20 cellular contexts compared by ENCODE assay signal in genomic region chr4:1523033-1523432, GRCh38.
"Had no signal": no experiment of that assay in that cellular context is flagged by ENCODE, and none has a peak within 500 bp of the region (broad histone marks: within the 10 kb centered on the region; RNA-seq: fewer than 3 reads in every experiment).

No MANE protein-coding gene starts in this region.

- H3K27ac ChIP-seq: SJCRH30 had no signal

- DNase-seq: IMR-90, Karpas-422, KG1, MG63, NCI-H1092, NCI-H1436, NCI-H187, NCI-H2029, NCI-H2081 treated with DMSO at 0.1 percent for 48 hours, NCI-H2171, NCI-H226, NCI-H446, NCI-H510A, NCI-H524 treated with DMSO at 0.1 percent for 48 hours, NCI-H69, NCI-H774, RPMI8226, SHP77 treated with DMSO at 0.1 percent for 48 hours, SJCRH30 had no signal

- ATAC-seq: SK-N-SH treated with all-trans-retinoic acid at 6 μM for 48 hours had no signal

- H3K27me3 ChIP-seq: SJCRH30 had no signal

- H3K4me3 ChIP-seq: MG63, SJCRH30 had no signal

- H3K36me3 ChIP-seq: MG63, SJCRH30 had no signal

- H3K9me3 ChIP-seq: MG63, SJCRH30 had no signal
